ENCODE assay signal across 16 cellular contexts in the genomic region with DNA sequence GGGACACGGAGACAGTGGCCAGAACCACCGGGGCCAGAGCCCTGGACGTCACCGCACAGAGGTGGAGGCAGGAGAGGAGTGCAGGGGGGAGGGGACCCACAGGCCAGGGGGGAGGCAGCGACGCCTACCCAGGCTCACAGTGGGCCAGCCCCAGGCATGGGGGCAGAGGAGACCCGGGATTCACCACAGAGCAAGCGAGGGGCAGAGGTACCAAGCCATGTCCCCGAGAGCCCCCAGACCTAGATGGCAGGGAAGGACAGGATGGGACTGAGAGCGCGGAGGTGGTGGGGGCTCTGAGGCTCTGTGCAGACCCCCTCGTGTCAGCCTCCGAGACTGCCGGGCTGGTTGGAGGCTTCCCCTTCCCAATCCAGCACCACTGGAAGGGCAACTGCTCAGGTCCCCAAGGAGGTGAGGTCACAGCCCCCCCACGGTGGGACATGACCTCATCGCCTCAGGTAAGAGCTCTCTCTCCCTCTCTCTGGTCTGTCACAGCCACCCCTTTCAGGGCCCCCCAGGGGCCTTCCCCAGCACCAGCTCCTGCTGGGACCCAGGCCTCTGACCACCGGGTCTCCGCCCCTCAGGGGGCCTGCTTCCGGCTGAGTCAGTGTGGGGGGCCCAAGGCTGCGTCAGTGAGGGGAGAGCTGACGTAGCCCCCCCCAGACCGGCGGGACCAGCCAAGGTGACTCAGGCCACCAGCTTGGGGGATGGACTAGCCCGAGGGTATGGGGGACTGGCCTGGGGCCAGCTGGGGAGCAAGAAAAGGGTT. TPM values are rescaled to one million over a fixed set of nuclear protein-coding genes. Genes with fewer than 3 reads are reported as not detected.
DNase-seq lines count a peak whose midpoint lies in the region; ATAC-seq, FAIRE-seq and TF ChIP-seq lines count a peak whose summit lies in the region.
"Had no signal": no experiment of that assay in that cellular context is flagged by ENCODE, and none has a peak within 500 bp of the region (broad histone marks: within the 10 kb centered on the region; RNA-seq: fewer than 3 reads in every experiment).

No MANE protein-coding gene starts in this region.

- TF ChIP-seq EP300 in A549 (IDR thresholded peaks at IDR 0.05): peak; percentile 98 to 99

- TF ChIP-seq POLR2A in A549 (IDR thresholded peaks at IDR 0.05; ENCODE audit: low read length) (no peak), vagina (IDR thresholded peaks at IDR 0.05) (no peak)

- ATAC-seq in A549 (peak; percentile 20), aorta (ENCODE audit: low FRiP score) (no peak), HG03342 (IDR thresholded peaks at IDR 0.05; ENCODE audit: unreplicated experiment) (no peak), HG02852 (IDR thresholded peaks at IDR 0.05; ENCODE audit: unreplicated experiment) (no peak)
- ATAC-seq: gastrocnemius medialis had no signal

- DNase-seq in A549 (ENCODE audit: low read depth in 1 of 2, low spot score in 1 of 2) (peak; percentile 71 to 90), GM23248 (peak; percentile 62), T1000 (lab: John Stamatoyannopoulos, UW) (peak; percentile 84), glutamatergic neuron (peak; percentile 54), vagina (ENCODE audit: extremely low spot score in 2 of 2) (no peak), aorta (no peak)
- DNase-seq: activated naive CD4-positive, alpha-beta T cell treated with Interleukin-2 at 50 U/mL for 16 hours; gastrocnemius medialis; left ventricle myocardium inferior; RPMI8226; stimulated activated CD4-positive, alpha-beta T cell treated with anti-CD3 and anti-CD28 coated beads, Interleukin-15, amount 100 ng/mL, for 24 hours had no signal

- peaks cover 11% of the 10 kb centered on the region for H3K9me3 Mint-ChIP-seq in glutamatergic neuron (ENCODE audit: unreplicated experiment)
- H3K9me3 Mint-ChIP-seq: dendritic cell treated with granulocyte-macrophage colony-stimulating factor and Interleukin-4, amounts not matched to agents 40 ng/mL and 50 ng/mL, for 4 days had no signal

- POLR2A ChIA-PET in A549 (lab: Yijun Ruan, JAX): interaction anchor here (1.0 to 2.5 kb wide), 6 partner anchors 9 to 35 kb away, joined by 4 to 11 read pairs (median 4); a partner anchor contains a TSS

- peak in 1 of 2 experiments; percentile 48; a peak in 2 of 5 replicates for TF ChIP-seq RAD21 in A549 (conservative IDR thresholded peaks at IDR 0.05 in 1 of 2, IDR thresholded peaks at IDR 0.05 in 1 of 2)

- no peaks in the 10 kb centered on the region for H4K20me1 ChIP-seq in GM23248 (ENCODE audit: insufficient read depth)

- H3K79me2 ChIP-seq in GM23248 (ENCODE audit: insufficient read depth): peaks cover 8% of the 10 kb centered on the region

- H3K4me1 Mint-ChIP-seq in glutamatergic neuron (ENCODE audit: low read depth, unreplicated experiment): peaks cover 21% of the 10 kb centered on the region

- H3K9me3 ChIP-seq in A549 (no peaks in the 10 kb centered on the region), GM23248 (ENCODE audit: low read depth) (no peaks in the 10 kb centered on the region), vagina (no peaks in the 10 kb centered on the region), aorta (ENCODE audit: control insufficient read depth, low read length) (no peaks in the 10 kb centered on the region)
- H3K9me3 ChIP-seq: gastrocnemius medialis, left ventricle myocardium inferior had no signal

- H3K27ac ChIP-seq in A549 (peak overlapping the region; percentile 91 to 96), GM23248 (peak overlapping the region; percentile 36; the same call in 1 of the 2 replicates), vagina (no peak overlapping the region), aorta (ENCODE audit: low read depth in 1 of 2, low read length in 2 of 2) (no peak overlapping the region)
- H3K27ac ChIP-seq: gastrocnemius medialis, left ventricle myocardium inferior had no signal

- no peak overlapping the region for H3K27ac Mint-ChIP-seq in glutamatergic neuron (ENCODE audit: unreplicated experiment)
- H3K27ac Mint-ChIP-seq: dendritic cell treated with granulocyte-macrophage colony-stimulating factor and Interleukin-4, amounts not matched to agents 40 ng/mL and 50 ng/mL, for 4 days had no signal

- intact Hi-C loops in vagina (cut with DNase I) (loop anchor here (10.0 kb wide), 1 partner anchor 68 kb away; no protein-coding TSS in a partner anchor), aorta (cut with DNase I) (no loop called here)

- H3K4me3 ChIP-seq in A549 (no peak overlapping the region), GM23248 (no peak overlapping the region), vagina (no peak overlapping the region), aorta (ENCODE audit: low read length in 2 of 2) (no peak overlapping the region)
- H3K4me3 ChIP-seq: gastrocnemius medialis, left ventricle myocardium inferior had no signal

- H3K36me3 Mint-ChIP-seq in glutamatergic neuron (ENCODE audit: unreplicated experiment): no peaks in the 10 kb centered on the region

- no peaks in the 10 kb centered on the region for H3K9me2 ChIP-seq in GM23248 (ENCODE audit: insufficient read depth)

- peak overlapping the region; percentile 60 for H3K4me3 Mint-ChIP-seq in glutamatergic neuron (ENCODE audit: unreplicated experiment)
- H3K4me3 Mint-ChIP-seq: dendritic cell treated with granulocyte-macrophage colony-stimulating factor and Interleukin-4, amounts not matched to agents 40 ng/mL and 50 ng/mL, for 4 days had no signal

- H3K36me3 ChIP-seq in GM23248 (ENCODE audit: low read depth) (no peaks in the 10 kb centered on the region; the same call in 1 of the 2 replicates), vagina (no peaks in the 10 kb centered on the region), aorta (ENCODE audit: control insufficient read depth in 1 of 2, insufficient read depth in 2 of 2, low read length in 1 of 2) (no peaks in the 10 kb centered on the region)
- H3K36me3 ChIP-seq: gastrocnemius medialis, left ventricle myocardium inferior had no signal

- FAIRE-seq in A549 (lab: Jason Lieb, UNC): no peak

- CTCF ChIA-PET in A549 (lab: Yijun Ruan, JAX): interaction anchor here (0.9 to 2.6 kb wide), 10 partner anchors 9 to 132 kb away, joined by 3 to 20 read pairs (median 6); a partner anchor contains a TSS

- H3K4me1 ChIP-seq in A549 (peaks cover 70% of the 10 kb centered on the region), GM23248 (ENCODE audit: insufficient read depth) (peaks cover 29% of the 10 kb centered on the region), vagina (peaks cover 25% of the 10 kb centered on the region), aorta (ENCODE audit: control insufficient read depth in 1 of 2, insufficient read depth in 2 of 2, low read length in 2 of 2) (no peaks in the 10 kb centered on the region)
- H3K4me1 ChIP-seq: gastrocnemius medialis had no signal

- H3K4me2 ChIP-seq in A549: peak overlapping the region; percentile 65
- no peak overlapping the region for H3K4me2 ChIP-seq in GM23248 (ENCODE audit: unreplicated experiment)

- no peak for TF ChIP-seq CTCF in A549 (IDR thresholded peaks at IDR 0.05)
- TF ChIP-seq CTCF in glutamatergic neuron (IDR thresholded peaks at IDR 0.05; ENCODE audit: partially characterized antibody, unreplicated experiment): no peak
- TF ChIP-seq CTCF in vagina (IDR thresholded peaks at IDR 0.05): no peak

- peaks cover 18% of the 10 kb centered on the region for H3F3A ChIP-seq in GM23248 (ENCODE audit: insufficient read depth)

- 42% methylated on average over 17 of the region's 24 CpGs for WGBS in A549 (ENCODE audit: missing lambda C conversion rate)
- 30 to 53% methylated on average over 14 to 23 of the region's 24 CpGs for WGBS in GM23248 (ENCODE audit: low coverage in 1 of 2, low lambda C conversion rate in 2 of 2, missing lambda C conversion rate in 2 of 2), 2 experiments
- WGBS in aorta, 2 donors: 32 to 35% methylated on average over 20 to 24 of the region's 24 CpGs

- H3K27me3 ChIP-seq in GM23248 (replicated peaks; ENCODE audit: insufficient read depth) (no peaks in the 10 kb centered on the region), vagina (peaks cover 15% of the 10 kb centered on the region), aorta (ENCODE audit: control insufficient read depth in 1 of 2, insufficient read depth in 2 of 2, low read length in 1 of 2) (no peaks in the 10 kb centered on the region)

- in situ Hi-C loops in GM23248 (cut with MboI): no loop called here

- H3K27me3 Mint-ChIP-seq in glutamatergic neuron (ENCODE audit: unreplicated experiment): peaks cover 10% of the 10 kb centered on the region

- peak overlapping the region; percentile 50; the same call in 1 of the 2 replicates for H3K9ac ChIP-seq in GM23248

- no peak overlapping the region for H2AFZ ChIP-seq in GM23248

RNA-seq across cellular contexts. Expression of a gene that starts 2.2 kb away (rescaled TPM):
- polyA plus RNA-seq in A549 (2011; rRNA removed): 42.1 and 52.4 TPM in 2 replicates
- 27.4 and 54.2 TPM in 2 replicates for polyA plus RNA-seq in A549 (2012; cell fraction: cytosol; rRNA removed)
- 89.3 and 99.2 TPM in 2 replicates for polyA plus RNA-seq in A549 (2012; cell fraction: nucleus; rRNA removed)
- 91.7 to 115 TPM (median 100.0 TPM) in 3 replicates for polyA plus RNA-seq in A549 (2017; fragmentation: RNase III; extraction: RNeasy Plus Mini Kit Qiagen cat#74134 plus additional on column Dnase treatment)
- polyA minus RNA-seq in A549 (2011; rRNA and poly(A)+ RNA removed): 19.6 and 26.4 TPM in 2 replicates
- 12.8 and 28.7 TPM in 2 replicates for total RNA-seq in GM23248 (2014; rRNA removed; shearing (Covaris generic))
- 6.7 and 6.9 TPM in 2 replicates for polyA plus RNA-seq in GM23248 (2016; fragmentation: Nextera tagmentation; extraction: Ambion mirVana)
- 18.1 TPM for total RNA-seq in glutamatergic neuron (ENCODE audit: unreplicated experiment)
- total RNA-seq in vagina: not detected
- total RNA-seq in aorta: under 1 TPM; 0.23 to 0.27 TPM
- 1 to 10 TPM in 1 of 2 donors, not detected in 1; 2.1 TPM for polyA plus RNA-seq in aorta
- total RNA-seq: left ventricle myocardium inferior had no signal

RNA-seq across cellular contexts. Expression of a gene that starts 4.1 kb away (rescaled TPM):
- 0.58 and 1.1 TPM in 2 replicates for polyA plus RNA-seq in A549 (2011; rRNA removed)
- 1.6 and 1.9 TPM in 2 replicates for polyA plus RNA-seq in A549 (2012; cell fraction: cytosol; rRNA removed)
- 11.6 and 14.4 TPM in 2 replicates for polyA plus RNA-seq in A549 (2012; cell fraction: nucleus; rRNA removed)
- polyA plus RNA-seq in A549 (2017; fragmentation: RNase III; extraction: RNeasy Plus Mini Kit Qiagen cat#74134 plus additional on column Dnase treatment): 1.2 to 1.9 TPM (median 1.7 TPM) in 3 replicates
- 0.41 TPM in 1 of 2 replicates, not detected in the other for polyA minus RNA-seq in A549 (2011; rRNA and poly(A)+ RNA removed)
- total RNA-seq in GM23248 (2014; rRNA removed; shearing (Covaris generic)): not detected in 2 replicates
- 0.47 TPM in 1 of 2 replicates, not detected in the other for polyA plus RNA-seq in GM23248 (2016; fragmentation: Nextera tagmentation; extraction: Ambion mirVana)
- total RNA-seq in glutamatergic neuron (ENCODE audit: unreplicated experiment): 3.7 TPM
- not detected for total RNA-seq in vagina
- total RNA-seq in aorta: not detected
- not detected for polyA plus RNA-seq in aorta
- total RNA-seq: gastrocnemius medialis, H4, left ventricle myocardium inferior, LHCN-M2 had no signal

RNA-seq across cellular contexts. Expression of a gene that starts 9.4 kb away (rescaled TPM):
- not detected in 2 replicates for polyA plus RNA-seq in A549 (2011; rRNA removed)
- 0.01 TPM in 1 of 2 replicates, not detected in the other for polyA plus RNA-seq in A549 (2012; cell fraction: cytosol; rRNA removed)
- polyA plus RNA-seq in A549 (2012; cell fraction: nucleus; rRNA removed): 0.20 and 0.23 TPM in 2 replicates
- 0.05 TPM in 3 replicates for polyA plus RNA-seq in A549 (2017; fragmentation: RNase III; extraction: RNeasy Plus Mini Kit Qiagen cat#74134 plus additional on column Dnase treatment)
- polyA minus RNA-seq in A549 (2011; rRNA and poly(A)+ RNA removed): not detected in 2 replicates
- total RNA-seq in GM23248 (2014; rRNA removed; shearing (Covaris generic)): not detected in 2 replicates
- polyA plus RNA-seq in GM23248 (2016; fragmentation: Nextera tagmentation; extraction: Ambion mirVana): not detected in 2 replicates
- 0.17 TPM for total RNA-seq in glutamatergic neuron (ENCODE audit: unreplicated experiment)
- not detected for total RNA-seq in vagina
- total RNA-seq in aorta: not detected
- polyA plus RNA-seq in aorta: not detected
- total RNA-seq: gastrocnemius medialis, H4, left ventricle myocardium inferior, LHCN-M2 had no signal

RNA-seq across cellular contexts. Expression of a gene that starts 11.6 kb away (rescaled TPM):
- polyA plus RNA-seq in A549 (2011; rRNA removed) (0.37 and 0.70 TPM in 2 replicates), A549 (2017; fragmentation: RNase III; extraction: RNeasy Plus Mini Kit Qiagen cat#74134 plus additional on column Dnase treatment) (2.5 to 3.6 TPM (median 2.7 TPM) in 3 replicates), GM23248 (2016; fragmentation: Nextera tagmentation; extraction: Ambion mirVana) (not detected in 2 replicates), aorta (not detected)
- 2.0 and 2.9 TPM in 2 replicates for polyA plus RNA-seq in A549 (2012; cell fraction: cytosol; rRNA removed)
- 1.8 and 4.0 TPM in 2 replicates for polyA plus RNA-seq in A549 (2012; cell fraction: nucleus; rRNA removed)
- 0.37 and 0.44 TPM in 2 replicates for polyA minus RNA-seq in A549 (2011; rRNA and poly(A)+ RNA removed)
- total RNA-seq in GM23248 (2014; rRNA removed; shearing (Covaris generic)): 0.97 and 1.8 TPM in 2 replicates
- total RNA-seq in glutamatergic neuron (ENCODE audit: unreplicated experiment) (1.3 TPM), vagina (5.9 TPM), aorta (1 to 10 TPM in 1 of 2 donors, under 1 TPM in 1; 0.94 to 2.4 TPM)
- total RNA-seq: H4, LHCN-M2 had no signal

RNA-seq across cellular contexts. Expression of a gene that starts 13.2 kb away (rescaled TPM):
- 329 and 351 TPM in 2 replicates for polyA plus RNA-seq in A549 (2011; rRNA removed)
- 2,042 and 2,083 TPM in 2 replicates for polyA plus RNA-seq in A549 (2012; cell fraction: cytosol; rRNA removed)
- 1,887 and 2,526 TPM in 2 replicates for polyA plus RNA-seq in A549 (2012; cell fraction: nucleus; rRNA removed)
- 2,012 to 2,083 TPM (median 2,037 TPM) in 3 replicates for polyA plus RNA-seq in A549 (2017; fragmentation: RNase III; extraction: RNeasy Plus Mini Kit Qiagen cat#74134 plus additional on column Dnase treatment)
- 816 and 1,830 TPM in 2 replicates for polyA minus RNA-seq in A549 (2011; rRNA and poly(A)+ RNA removed)
- total RNA-seq in GM23248 (2014; rRNA removed; shearing (Covaris generic)): 300 and 875 TPM in 2 replicates
- 530 and 536 TPM in 2 replicates for polyA plus RNA-seq in GM23248 (2016; fragmentation: Nextera tagmentation; extraction: Ambion mirVana)
- total RNA-seq in glutamatergic neuron (ENCODE audit: unreplicated experiment): 1,087 TPM
- total RNA-seq in vagina: 1,166 TPM
- 1,000 to 10,000 TPM in 1 of 2 donors, 100 to 1,000 TPM in 1; 841 to 1,022 TPM for total RNA-seq in aorta
- 1,000 to 10,000 TPM; 1,298 to 1,335 TPM for polyA plus RNA-seq in aorta

Comparison
In these comparisons a context has a peak if more than half of its experiments do, and no peak if none do; other contexts are left out.
1. ATAC-seq: peak in A549 (2 of 2); none in aorta (single experiment), HG03342 (single experiment) and HG02852 (single experiment).
2. DNase-seq: peak in A549 (2 of 2), GM23248 (single experiment), T1000 (single experiment) and glutamatergic neuron (single experiment); none in vagina (0 of 2) and aorta (0 of 2).
3. H3K27ac ChIP-seq: peak in A549 (2 of 2) and GM23248 (single experiment); none in vagina (single experiment) and aorta (0 of 2).
4. RNA of a gene that starts 2.2 kb away (total RNA-seq): 12.8 to 28.7 TPM in GM23248 and 18.1 TPM in glutamatergic neuron (single experiment); 0.23 to 0.27 TPM in aorta and not detected in vagina (single experiment); every median in the first group is over 10 times any median in the second.